In the genomic region with DNA sequence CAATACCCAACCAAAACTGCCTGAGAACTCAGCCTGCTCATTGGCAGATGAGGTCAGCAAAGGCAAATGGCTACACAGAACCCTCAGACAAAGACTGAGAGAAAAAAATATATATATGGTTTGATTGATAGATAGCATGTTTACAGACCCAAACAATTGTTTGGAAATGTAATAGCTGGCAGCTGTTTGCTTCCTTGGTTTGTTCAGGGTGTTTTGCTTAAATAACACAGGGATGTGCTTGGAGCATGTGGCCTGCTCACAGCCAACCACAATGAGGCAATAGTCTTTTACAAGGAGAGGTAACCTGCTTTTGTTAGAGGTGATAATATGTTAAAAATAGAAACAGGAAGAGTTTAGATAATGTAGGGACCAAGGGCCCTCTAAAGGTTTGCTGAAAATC, we compare ENCODE assay signal across 18 cellular contexts.
DNase-seq lines count a peak whose midpoint lies in the region; ATAC-seq, FAIRE-seq and TF ChIP-seq lines count a peak whose summit lies in the region.
"Had no signal": no experiment of that assay in that cellular context is flagged by ENCODE, and none has a peak within 500 bp of the region (broad histone marks: within the 10 kb centered on the region; RNA-seq: fewer than 3 reads in every experiment).

No MANE protein-coding gene starts in this region.

- H3K79me2 ChIP-seq in smooth muscle cell (ENCODE audit: low read depth) (no peaks in the 10 kb centered on the region), mammary epithelial cell (ENCODE audit: insufficient read depth, low read length) (no peaks in the 10 kb centered on the region)
- H3K79me2 ChIP-seq: hepatocyte had no signal

- POLR2A ChIA-PET in activated CD8-positive, alpha-beta T cell treated with anti-CD3 and anti-CD28 coated beads for 36 hours (lab: Charles Lee): no interaction called here
- POLR2A ChIA-PET in activated CD8-positive, alpha-beta T cell treated with anti-CD3 and anti-CD28 coated beads, Interleukin-2, amount 10 ng/mL, durations not matched to agents 7 days and 5 days (lab: Charles Lee): no interaction called here

- CTCF ChIA-PET in activated CD8-positive, alpha-beta T cell treated with anti-CD3 and anti-CD28 coated beads for 36 hours (lab: Charles Lee): no interaction called here
- CTCF ChIA-PET in activated CD8-positive, alpha-beta T cell treated with anti-CD3 and anti-CD28 coated beads, Interleukin-2, amount 10 ng/mL, durations not matched to agents 7 days and 5 days (lab: Charles Lee): no interaction called here
- CTCF ChIA-PET in mammary epithelial cell (lab: Charles Lee; ENCODE audit: low non-redundant PET): no interaction called here

- H3K4me3 ChIP-seq in choroid plexus epithelial cell (ENCODE audit: low read depth, low read length) (no peak overlapping the region), smooth muscle cell (no peak overlapping the region), mammary epithelial cell (replicated peaks in 1 of 3; ENCODE audit: insufficient read depth in 1 of 3, low read depth in 2 of 3, low read length in 3 of 3) (no peak overlapping the region)
- H3K4me3 ChIP-seq: esophagus squamous epithelium, hepatocyte, upper lobe of left lung had no signal

- in situ Hi-C loops in mammary epithelial cell (cut with MboI; ENCODE audit: low sequenced_read_pairs in 2 of 2): no loop called here

- no peaks in the 10 kb centered on the region for H3K4me1 ChIP-seq in smooth muscle cell (ENCODE audit: low read depth)
- H3K4me1 ChIP-seq in mammary epithelial cell (ENCODE audit: insufficient read depth, low read length): peaks cover 16% of the 10 kb centered on the region
- H3K4me1 ChIP-seq: esophagus squamous epithelium, upper lobe of left lung had no signal

- H3K9ac ChIP-seq in smooth muscle cell (ENCODE audit: low read depth) (peak overlapping the region; percentile 24), mammary epithelial cell (ENCODE audit: insufficient read depth, low read length) (no peak overlapping the region)

- H3K4me1 Mint-ChIP-seq in activated CD8-positive, alpha-beta T cell treated with anti-CD3 and anti-CD28 coated beads for 36 hours (ENCODE audit: low read depth): peaks cover 24% of the 10 kb centered on the region
- peaks cover 15% of the 10 kb centered on the region for H3K4me1 Mint-ChIP-seq in activated CD8-positive, alpha-beta T cell treated with anti-CD3 and anti-CD28 coated beads, Interleukin-2, amount 10 ng/mL, durations not matched to agents 7 days and 5 days (ENCODE audit: low read depth)
- H3K4me1 Mint-ChIP-seq: CD14-positive monocyte; stimulated activated memory B cell treated with anti-CD40 and anti-IgM and Interleukin-4, amounts not matched to agents 10 μg/mL and 1 μg/mL and 100 μg/mL, for 72 hours had no signal

- no peak overlapping the region for H3K27ac Mint-ChIP-seq in activated CD8-positive, alpha-beta T cell treated with anti-CD3 and anti-CD28 coated beads for 36 hours
- no peak overlapping the region for H3K27ac Mint-ChIP-seq in activated CD8-positive, alpha-beta T cell treated with anti-CD3 and anti-CD28 coated beads, Interleukin-2, amount 10 ng/mL, durations not matched to agents 7 days and 5 days
- H3K27ac Mint-ChIP-seq: CD14-positive monocyte; stimulated activated memory B cell treated with anti-CD40 and anti-IgM and Interleukin-4, amounts not matched to agents 10 μg/mL and 1 μg/mL and 100 μg/mL, for 72 hours had no signal

- H3K4me3 Mint-ChIP-seq in activated CD8-positive, alpha-beta T cell treated with anti-CD3 and anti-CD28 coated beads for 36 hours: no peak overlapping the region
- no peak overlapping the region for H3K4me3 Mint-ChIP-seq in activated CD8-positive, alpha-beta T cell treated with anti-CD3 and anti-CD28 coated beads, Interleukin-2, amount 10 ng/mL, durations not matched to agents 7 days and 5 days
- H3K4me3 Mint-ChIP-seq: activated T-helper 1 cell treated with anti-CD3 and anti-CD28 coated beads, Interleukin-12 subunit alpha, Interleukin-12 subunit beta, Interleukin-2, Interleukin-4 antibody, amounts not matched to agents 30 ng/mL and 10 ng/mL and 1 ng/mL, durations not matched to agents 14 hours and 24 hours and 36 hours; CD14-positive monocyte; stimulated activated memory B cell treated with anti-CD40 and anti-IgM and Interleukin-4, amounts not matched to agents 10 μg/mL and 1 μg/mL and 100 μg/mL, for 72 hours had no signal

- H3K4me2 ChIP-seq in smooth muscle cell (no peak overlapping the region), mammary epithelial cell (ENCODE audit: insufficient read depth, low read depth, low read length) (no peak overlapping the region)
- H3K4me2 ChIP-seq: hepatocyte had no signal

- FAIRE-seq in D721Med (lab: Jason Lieb, UNC): no peak

- H2AFZ ChIP-seq in smooth muscle cell (ENCODE audit: low read depth): no peak overlapping the region
- H2AFZ ChIP-seq in mammary epithelial cell (ENCODE audit: low read depth, low read length): no peak overlapping the region
- H2AFZ ChIP-seq: hepatocyte had no signal

- no peak for TF ChIP-seq CTCF in activated CD8-positive, alpha-beta T cell treated with anti-CD3 and anti-CD28 coated beads for 36 hours (IDR thresholded peaks at IDR 0.05)
- TF ChIP-seq CTCF in choroid plexus epithelial cell (conservative IDR thresholded peaks at IDR 0.05; ENCODE audit: low read depth, low read length) (no peak), smooth muscle cell (IDR thresholded peaks at IDR 0.05; ENCODE audit: borderline replicate concordance, insufficient read depth, poor library complexity, severe bottlenecking) (no peak), D721Med (IDR thresholded peaks at IDR 0.05; ENCODE audit: insufficient read depth, missing control alignments) (no peak), mammary epithelial cell (conservative IDR thresholded peaks at IDR 0.05 in 1 of 2, IDR thresholded peaks at IDR 0.05 in 1 of 2; ENCODE audit: extremely low read depth in 1 of 2, insufficient read depth in 1 of 2, low read depth in 1 of 2, low read length in 2 of 2) (no peak)

- no peaks in the 10 kb centered on the region for H3K9me3 Mint-ChIP-seq in activated CD8-positive, alpha-beta T cell treated with anti-CD3 and anti-CD28 coated beads for 36 hours
- H3K9me3 Mint-ChIP-seq in activated CD8-positive, alpha-beta T cell treated with anti-CD3 and anti-CD28 coated beads, Interleukin-2, amount 10 ng/mL, durations not matched to agents 7 days and 5 days (ENCODE audit: insufficient read depth): no peaks in the 10 kb centered on the region
- H3K9me3 Mint-ChIP-seq: activated T-helper 1 cell treated with anti-CD3 and anti-CD28 coated beads, Interleukin-12 subunit alpha, Interleukin-12 subunit beta, Interleukin-2, Interleukin-4 antibody, amounts not matched to agents 30 ng/mL and 10 ng/mL and 1 ng/mL, durations not matched to agents 14 hours and 24 hours and 36 hours; stimulated activated memory B cell treated with anti-CD40 and anti-IgM and Interleukin-4, amounts not matched to agents 10 μg/mL and 1 μg/mL and 100 μg/mL, for 72 hours had no signal

- peak overlapping the region; percentile 60 for H3K27ac ChIP-seq in smooth muscle cell (ENCODE audit: low read depth)
- H3K27ac ChIP-seq in mammary epithelial cell (ENCODE audit: insufficient read depth, low read depth, low read length): no peak overlapping the region
- H3K27ac ChIP-seq: esophagus squamous epithelium, hepatocyte, upper lobe of left lung, WERI-Rb-1 had no signal

- no peaks in the 10 kb centered on the region for H3K9me3 ChIP-seq in smooth muscle cell (replicated peaks; ENCODE audit: low read depth)
- no peaks in the 10 kb centered on the region for H3K9me3 ChIP-seq in mammary epithelial cell (replicated peaks; ENCODE audit: insufficient read depth, low read length)
- H3K9me3 ChIP-seq: esophagus squamous epithelium, upper lobe of left lung had no signal

- no peaks in the 10 kb centered on the region for H3K27me3 ChIP-seq in smooth muscle cell (ENCODE audit: low read depth)
- H3K27me3 ChIP-seq in mammary epithelial cell (ENCODE audit: insufficient read depth, low read length): no peaks in the 10 kb centered on the region
- H3K27me3 ChIP-seq: esophagus squamous epithelium, hepatocyte, upper lobe of left lung had no signal

- dilution Hi-C loops in mammary epithelial cell (cut with HindIII; ENCODE audit: low sequenced_read_pairs): no loop called here

- DNase-seq in activated CD8-positive, alpha-beta T cell treated with anti-CD3 and anti-CD28 coated beads for 36 hours: no peak
- DNase-seq in activated CD8-positive, alpha-beta T cell treated with anti-CD3 and anti-CD28 coated beads, Interleukin-2, amount 10 ng/mL, durations not matched to agents 7 days and 5 days: no peak
- DNase-seq in NCI-H2081 treated with DMSO at 0.1 percent for 48 hours (lab: John Stamatoyannopoulos, UW): peak; percentile 30
- peak; percentile 40 for DNase-seq in choroid plexus epithelial cell (ENCODE audit: low read depth)
- no peak for DNase-seq in smooth muscle cell (lab: John Stamatoyannopoulos, UW; ENCODE audit: unreplicated experiment)
- DNase-seq in D721Med (ENCODE audit: insufficient read length, low spot score): no peak
- DNase-seq in cardiac septum (ENCODE audit: low spot score): no peak
- DNase-seq in mammary epithelial cell: no peak
- DNase-seq: effector CD4-positive, alpha-beta T cell; esophagus squamous epithelium; Right ventricle myocardium superior; T-helper 1 cell; upper lobe of left lung; WERI-Rb-1 had no signal

- H4K20me1 ChIP-seq in smooth muscle cell (ENCODE audit: low read depth) (no peaks in the 10 kb centered on the region), mammary epithelial cell (ENCODE audit: insufficient read depth, low read length) (no peaks in the 10 kb centered on the region)

- intact Hi-C loops in activated CD8-positive, alpha-beta T cell treated with anti-CD3 and anti-CD28 coated beads for 36 hours (cut with micrococcal nuclease): no loop called here
- intact Hi-C loops in cardiac septum (cut with DNase I) (no loop called here), mammary epithelial cell (cut with micrococcal nuclease) (no loop called here)

- BruUV-seq in mammary epithelial cell (replicated peaks; lab: Mats Ljungman, UMichigan): no TSS peak

- H3K36me3 Mint-ChIP-seq in activated CD8-positive, alpha-beta T cell treated with anti-CD3 and anti-CD28 coated beads for 36 hours (ENCODE audit: low read depth): no peaks in the 10 kb centered on the region
- no peaks in the 10 kb centered on the region for H3K36me3 Mint-ChIP-seq in activated CD8-positive, alpha-beta T cell treated with anti-CD3 and anti-CD28 coated beads, Interleukin-2, amount 10 ng/mL, durations not matched to agents 7 days and 5 days (ENCODE audit: low read depth)
- H3K36me3 Mint-ChIP-seq: CD14-positive monocyte had no signal

- ATAC-seq in activated CD8-positive, alpha-beta T cell treated with anti-CD3 and anti-CD28 coated beads for 36 hours: peak; percentile 24
- ATAC-seq in activated CD8-positive, alpha-beta T cell treated with anti-CD3 and anti-CD28 coated beads, Interleukin-2, amount 10 ng/mL, durations not matched to agents 7 days and 5 days: no peak

- H3K36me3 ChIP-seq in smooth muscle cell (ENCODE audit: low read depth) (no peaks in the 10 kb centered on the region), mammary epithelial cell (ENCODE audit: insufficient read depth, low read length) (no peaks in the 10 kb centered on the region)
- H3K36me3 ChIP-seq: esophagus squamous epithelium, upper lobe of left lung, WERI-Rb-1 had no signal

- H3K27me3 Mint-ChIP-seq in activated CD8-positive, alpha-beta T cell treated with anti-CD3 and anti-CD28 coated beads for 36 hours: no peaks in the 10 kb centered on the region
- no peaks in the 10 kb centered on the region for H3K27me3 Mint-ChIP-seq in activated CD8-positive, alpha-beta T cell treated with anti-CD3 and anti-CD28 coated beads, Interleukin-2, amount 10 ng/mL, durations not matched to agents 7 days and 5 days (ENCODE audit: low read depth)

- no peaks in the 10 kb centered on the region for H3F3A ChIP-seq in smooth muscle cell (ENCODE audit: low read depth)

Comparison
In these comparisons a context has a peak if more than half of its experiments do, and no peak if none do; other contexts are left out.
1. DNase-seq: peak in NCI-H2081 treated with DMSO at 0.1 percent for 48 hours (single experiment) and choroid plexus epithelial cell (single experiment); none in activated CD8-positive, alpha-beta T cell treated with anti-CD3 and anti-CD28 coated beads for 36 hours (single experiment), activated CD8-positive, alpha-beta T cell treated with anti-CD3 and anti-CD28 coated beads, Interleukin-2, amount 10 ng/mL, durations not matched to agents 7 days and 5 days (single experiment), smooth muscle cell (single experiment), D721Med (single experiment), cardiac septum (single experiment) and mammary epithelial cell (single experiment).